9 cellular contexts compared by ENCODE assay signal in the genomic region with DNA sequence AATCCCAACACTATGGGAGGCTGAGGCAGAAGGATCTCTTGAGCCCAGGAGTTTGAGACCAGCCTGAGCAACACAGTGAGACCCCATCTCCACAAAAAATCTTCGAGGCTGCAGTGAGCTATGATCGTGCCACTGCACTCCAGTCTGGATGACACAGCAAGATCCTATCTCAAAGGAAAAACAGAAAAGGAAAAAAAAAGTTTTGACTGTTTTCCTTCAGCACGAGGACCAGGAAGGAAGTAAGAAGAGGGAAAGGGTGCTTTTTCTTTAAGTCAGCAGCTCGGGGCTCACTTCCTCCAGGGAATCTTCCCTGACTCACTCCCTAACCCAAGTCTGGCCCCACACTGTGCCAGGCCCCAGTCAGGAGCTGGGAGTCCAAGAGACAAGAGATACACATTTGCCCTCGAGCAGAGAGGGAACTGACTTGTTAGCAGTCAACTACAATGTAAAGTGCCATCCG. TPM values are rescaled to one million over a fixed set of nuclear protein-coding genes. Genes with fewer than 3 reads are reported as not detected.
DNase-seq lines count a peak whose midpoint lies in the region; ATAC-seq and TF ChIP-seq lines count a peak whose summit lies in the region.
"Had no signal": no experiment of that assay in that cellular context is flagged by ENCODE, and none has a peak within 500 bp of the region (broad histone marks: within the 10 kb centered on the region; RNA-seq: fewer than 3 reads in every experiment).

No MANE protein-coding gene starts in this region.

- DNase-seq in BE2C (peak; percentile 57), MV-4-11 (lab: John Stamatoyannopoulos, UW) (peak; percentile 73), dermis blood vessel endothelial cell (peak; percentile 59), Karpas-422 (no peak), ecto neural progenitor cell (ENCODE audit: low spot score) (no peak), midbrain (lab: John Stamatoyannopoulos, UW) (no peak)
- DNase-seq: ovary had no signal

- no peak overlapping the region for H2AFZ ChIP-seq in Karpas-422 (ENCODE audit: low read length)

- H3K4me3 ChIP-seq in BE2C (ENCODE audit: low read depth, low read length) (no peak overlapping the region), muscle layer of colon (ENCODE audit: low read depth in 1 of 2, low read length in 2 of 2) (no peak overlapping the region), Karpas-422 (ENCODE audit: low read length) (no peak overlapping the region)
- H3K4me3 ChIP-seq: ovary had no signal

- H3K4me2 ChIP-seq in Karpas-422 (ENCODE audit: low read depth, low read length, poor library complexity, severe bottlenecking) = no peak overlapping the region

- no peaks in the 10 kb centered on the region for H3K9me2 ChIP-seq in Karpas-422 (replicated peaks; ENCODE audit: insufficient read depth, low read length)

- peaks cover 53% of the 10 kb centered on the region for H3K4me1 ChIP-seq in BE2C
- H3K4me1 ChIP-seq in muscle layer of colon (ENCODE audit: insufficient read depth, low read length) = peaks cover 95% of the 10 kb centered on the region
- peaks cover 17% of the 10 kb centered on the region for H3K4me1 ChIP-seq in Karpas-422 (ENCODE audit: low read length)

- H3K79me2 ChIP-seq in Karpas-422 (ENCODE audit: low read length) = no peaks in the 10 kb centered on the region

- H3K27me3 ChIP-seq in BE2C = no peaks in the 10 kb centered on the region
- no peaks in the 10 kb centered on the region for H3K27me3 ChIP-seq in muscle layer of colon (ENCODE audit: control insufficient read depth in 1 of 2, insufficient read depth in 2 of 2, low read length in 2 of 2)
- H3K27me3 ChIP-seq in Karpas-422 (ENCODE audit: low read length) = no peaks in the 10 kb centered on the region
- H3K27me3 ChIP-seq: ovary had no signal

- H3K27ac ChIP-seq in muscle layer of colon (ENCODE audit: low read depth, low read length) (peak overlapping the region; percentile 93), Karpas-422 (ENCODE audit: low read length) (no peak overlapping the region)

- H3K9me3 ChIP-seq in BE2C = no peaks in the 10 kb centered on the region
- no peaks in the 10 kb centered on the region for H3K9me3 ChIP-seq in muscle layer of colon (ENCODE audit: low read length)
- H3K9me3 ChIP-seq in Karpas-422 (ENCODE audit: low read length) = no peaks in the 10 kb centered on the region
- H3K9me3 ChIP-seq: ovary had no signal

- H3K36me3 ChIP-seq in BE2C (peaks cover 10% of the 10 kb centered on the region; the same call in 1 of the 2 replicates), muscle layer of colon (ENCODE audit: insufficient read depth, low read length) (no peaks in the 10 kb centered on the region), Karpas-422 (ENCODE audit: insufficient read depth, low read length) (no peaks in the 10 kb centered on the region)
- H3K36me3 ChIP-seq: ovary had no signal

- ATAC-seq in GM19395 (IDR thresholded peaks at IDR 0.05; ENCODE audit: unreplicated experiment) = no peak

- no peak for TF ChIP-seq CTCF in BE2C (IDR thresholded peaks at IDR 0.05; ENCODE audit: low read depth, low read length)

- no peaks in the 10 kb centered on the region; the same call in 1 of the 2 replicates for H4K20me1 ChIP-seq in Karpas-422 (ENCODE audit: insufficient read depth, low read depth, low read length)

- H3K9ac ChIP-seq in muscle layer of colon (ENCODE audit: low read length) = no peak overlapping the region
- no peak overlapping the region for H3K9ac ChIP-seq in Karpas-422 (ENCODE audit: low read length)

RNA-seq across cellular contexts. Expression of a gene that starts 14.2 kb away (rescaled TPM):
- 102 TPM for polyA plus RNA-seq in BE2C (2012; ENCODE audit: insufficient read depth, insufficient read length, low read depth)
- total RNA-seq in dermis blood vessel endothelial cell = 223 and 280 TPM in 2 replicates
- not detected in 2 replicates for total RNA-seq in Karpas-422 (2014; rRNA removed; shearing (Covaris generic); ENCODE audit: low replicate concordance)

Comparison
In these comparisons a context has a peak if more than half of its experiments do, and no peak if none do; other contexts are left out.
1. DNase-seq: peak in BE2C (single experiment), MV-4-11 (single experiment) and dermis blood vessel endothelial cell (single experiment); none in Karpas-422 (single experiment), ecto neural progenitor cell (single experiment) and midbrain (single experiment).
2. RNA of a gene that starts 14.2 kb away (total RNA-seq): 223 to 280 TPM in dermis blood vessel endothelial cell; not detected in Karpas-422; every median in the first group is over 100 times any median in the second.